In genomic region chr5:135008981-135009735, GRCh38 we compare ENCODE assay signal across 18 cellular contexts. TPM values are rescaled to one million over a fixed set of nuclear protein-coding genes. Genes with fewer than 3 reads are reported as not detected.
DNase-seq lines count a peak whose midpoint lies in the region; ATAC-seq and TF ChIP-seq lines count a peak whose summit lies in the region.
"Had no signal": no experiment of that assay in that cellular context is flagged by ENCODE, and none has a peak within 500 bp of the region (broad histone marks: within the 10 kb centered on the region; RNA-seq: fewer than 3 reads in every experiment).

No MANE protein-coding gene starts in this region.

- no peak overlapping the region for H3K27ac Mint-ChIP-seq in H9
- no peak overlapping the region for H3K27ac Mint-ChIP-seq in Caco-2 (ENCODE audit: unreplicated experiment)
- H3K27ac Mint-ChIP-seq: CD4-positive, CD25-positive, alpha-beta regulatory T cell had no signal

- no peak overlapping the region for H3K56ac ChIP-seq in H9 (ENCODE audit: insufficient read length, low read depth, low read length)

- no peak overlapping the region for H2BK5ac ChIP-seq in H9 (ENCODE audit: insufficient read length, low read length)

- no peaks in the 10 kb centered on the region for H4K20me1 ChIP-seq in H9 (ENCODE audit: control insufficient read depth, insufficient read depth, insufficient read length)

- H3K4me1 ChIP-seq in H9 (ENCODE audit: insufficient read depth, low read length), result no peaks in the 10 kb centered on the region
- peaks cover 4% of the 10 kb centered on the region; the same call in 1 of the 2 replicates for H3K4me1 ChIP-seq in Caco-2
- H3K4me1 ChIP-seq: adrenal gland had no signal

- POLR2A ChIA-PET in Caco-2 (lab: Charles Lee), result interaction anchor here (0.6 kb wide), 1 partner anchor 130 kb away, joined by 4 read pairs; no protein-coding TSS in a partner anchor

- H2AFZ ChIP-seq in H9 (ENCODE audit: low read length), result no peak overlapping the region

- H3K79me1 ChIP-seq in H9 (ENCODE audit: insufficient read depth, low read depth, low read length, poor library complexity, severe bottlenecking), result no peaks in the 10 kb centered on the region

- no CpG with 5 or more reads among the region's 13 CpGs for WGBS in H9 (ENCODE audit: extremely low coverage, insufficient read length, low lambda C conversion rate)

- H3K9me3 Mint-ChIP-seq in H9 (no peaks in the 10 kb centered on the region), Caco-2 (ENCODE audit: unreplicated experiment) (peaks cover 4% of the 10 kb centered on the region)

- H3K4me1 Mint-ChIP-seq in H9 (0 out of 4 replicates have a peak, but pooled peaks cover 0 to 2% of the 10 kb centered on the region in 2 experiments), Caco-2 (ENCODE audit: low read depth, unreplicated experiment) (peaks cover 14% of the 10 kb centered on the region)
- H3K4me1 Mint-ChIP-seq: CD4-positive, CD25-positive, alpha-beta regulatory T cell had no signal

- no peaks in the 10 kb centered on the region for H3K9me3 ChIP-seq in H9 (ENCODE audit: control insufficient read depth, low read depth, low read length)
- H3K9me3 ChIP-seq in Caco-2, result no peaks in the 10 kb centered on the region
- H3K9me3 ChIP-seq: adrenal gland had no signal

- H3K27me3 Mint-ChIP-seq in H9 (ENCODE audit: low read depth), result peaks cover 21% of the 10 kb centered on the region
- H3K27me3 Mint-ChIP-seq in Caco-2 (ENCODE audit: insufficient read depth, unreplicated experiment), result no peaks in the 10 kb centered on the region
- H3K27me3 Mint-ChIP-seq: CD4-positive, CD25-positive, alpha-beta regulatory T cell had no signal

- H4K5ac ChIP-seq in H9 (ENCODE audit: insufficient read length, low read depth, low read length), result no peak overlapping the region

- no peak overlapping the region for H2AK5ac ChIP-seq in H9 (ENCODE audit: insufficient read length, low read length)

- H3K23me2 ChIP-seq in H9 (ENCODE audit: insufficient read length, low read depth, low read length, poor library complexity, severe bottlenecking), result no peaks in the 10 kb centered on the region

- no peak overlapping the region for H3K9ac ChIP-seq in H9 (ENCODE audit: extremely low read depth, insufficient read length, low read length)

- H3K4me3 ChIP-seq in Caco-2 (ENCODE audit: low read depth, low read length), result no peak overlapping the region
- H3K4me3 ChIP-seq: adrenal gland, cardiac muscle cell had no signal

- TF ChIP-seq CTCF in H9 (conservative IDR thresholded peaks at IDR 0.05) (no peak), Caco-2 (IDR thresholded peaks at IDR 0.05; ENCODE audit: insufficient read depth in 1 of 2, low read depth in 1 of 2, low read length in 1 of 2, severe bottlenecking in 1 of 2, unreplicated experiment in 1 of 2) (peak in 1 of 2 experiments; percentile 6)

- H3K4ac ChIP-seq in H9 (ENCODE audit: low read depth, low read length), result no peak overlapping the region

- no peak overlapping the region for H2BK20ac ChIP-seq in H9 (ENCODE audit: low read depth, low read length, poor library complexity, severe bottlenecking)

- no peak overlapping the region for H4K8ac ChIP-seq in H9 (replicated peaks; ENCODE audit: insufficient read length, low read depth, low read length)

- H3K4me3 Mint-ChIP-seq in H9 (no peak overlapping the region), Caco-2 (ENCODE audit: unreplicated experiment) (no peak overlapping the region)
- H3K4me3 Mint-ChIP-seq: CD4-positive, CD25-positive, alpha-beta regulatory T cell had no signal

- no peak overlapping the region for H3T11ph ChIP-seq in H9 (ENCODE audit: low read length)

- H3K27me3 ChIP-seq in H9 (ENCODE audit: insufficient read depth, low read length) (no peaks in the 10 kb centered on the region), Caco-2 (replicated peaks; ENCODE audit: control insufficient read depth, insufficient read depth, low read length) (no peaks in the 10 kb centered on the region)
- H3K27me3 ChIP-seq: adrenal gland had no signal

- H3K36me3 Mint-ChIP-seq in H9 (ENCODE audit: insufficient read depth in 1 of 3, low read depth in 3 of 3), result no peaks in the 10 kb centered on the region; a peak in 1 of 7 replicates
- H3K36me3 Mint-ChIP-seq in Caco-2 (ENCODE audit: insufficient read depth, unreplicated experiment), result peaks cover 12% of the 10 kb centered on the region

- BruUV-seq in Caco-2 (replicated peaks; lab: Mats Ljungman, UMichigan), result no TSS peak

- ATAC-seq in GM21717 (IDR thresholded peaks at IDR 0.05; ENCODE audit: unreplicated experiment), result no peak
- ATAC-seq: esophagus mucosa had no signal

- intact Hi-C loops in Caco-2 (cut with micrococcal nuclease; ENCODE audit: unreplicated experiment), result no loop called here

- no peak overlapping the region; the same call in 1 of the 2 replicates for H3K14ac ChIP-seq in H9 (ENCODE audit: insufficient read depth, low read length)

- no peaks in the 10 kb centered on the region for H3K79me2 ChIP-seq in H9 (ENCODE audit: insufficient read depth, low read length)

- H3K36me3 ChIP-seq in Caco-2 (ENCODE audit: control insufficient read depth, insufficient read depth, low read length), result no peaks in the 10 kb centered on the region; the same call in 1 of the 2 replicates
- H3K36me3 ChIP-seq: adrenal gland, cardiac muscle cell had no signal

- H2BK15ac ChIP-seq in H9 (ENCODE audit: low read depth, low read length), result no peak overlapping the region

- no peak overlapping the region for H3K23ac ChIP-seq in H9 (ENCODE audit: insufficient read length, low read depth, low read length)

- no peak overlapping the region for H2BK120ac ChIP-seq in H9 (ENCODE audit: low read depth, low read length, poor library complexity, severe bottlenecking)

- no peak overlapping the region for H4K91ac ChIP-seq in H9 (ENCODE audit: insufficient read length, low read depth, low read length)

- H3K4me2 ChIP-seq in H9 (ENCODE audit: insufficient read depth, insufficient read length, low read length), result no peak overlapping the region

- no peak overlapping the region for H2BK12ac ChIP-seq in H9 (ENCODE audit: insufficient read length, low read depth, low read length)

- DNase-seq in COLO668 (lab: John Stamatoyannopoulos, UW; ENCODE audit: unreplicated experiment) (peak; percentile 81), H9 (peak; percentile 27), NCI-H748 treated with DMSO at 0.1 percent for 48 hours (lab: John Stamatoyannopoulos, UW) (peak; percentile 8), iPS-NIHi11 (ENCODE audit: low spot score) (peak; percentile 14), Caco-2 (no peak), DMS153 (lab: John Stamatoyannopoulos, UW) (no peak)
- DNase-seq in stimulated activated CD4-positive, alpha-beta T cell treated with anti-CD3 and anti-CD28 coated beads, Interleukin-2, amount 100 ng/mL, for 48 hours, result no peak
- DNase-seq: activated gamma-delta T cell; adrenal gland; CD4-positive, CD25-positive, alpha-beta regulatory T cell; KBM-7; stimulated activated CD4-positive, alpha-beta T cell treated with anti-CD3 and anti-CD28 coated beads, Interleukin-12 subunit alpha, Interleukin-12 subunit beta, amount 100 ng/mL, for 4 hours; T-helper 1 cell had no signal

- no peak overlapping the region for H3K27ac ChIP-seq in H9 (ENCODE audit: insufficient read length, low read depth, low read length)
- H3K27ac ChIP-seq: adrenal gland, cardiac muscle cell had no signal

- CTCF ChIA-PET in Caco-2 (lab: Charles Lee), result no interaction called here

- no peak overlapping the region for H3K18ac ChIP-seq in H9 (ENCODE audit: insufficient read length, low read depth, low read length)

RNA-seq across cellular contexts. Expression of gene PITX1, which starts 24.9 kb away (rescaled TPM):
- total RNA-seq in H9 (2021), result not detected in 2 replicates
- 114 and 117 TPM in 2 replicates for total RNA-seq in Caco-2 (2022)
- total RNA-seq: cardiac muscle cell; CD4-positive, CD25-positive, alpha-beta regulatory T cell; mononuclear cell had no signal

RNA-seq across cellular contexts. Expression of gene CATSPER3, which starts 41.5 kb away (rescaled TPM):
- 0.31 and 0.50 TPM in 2 replicates for total RNA-seq in H9 (2021)
- total RNA-seq in Caco-2 (2022), result 0.46 and 0.61 TPM in 2 replicates
- total RNA-seq: cardiac muscle cell, temporal lobe had no signal

Comparison
In these comparisons a context has a peak if more than half of its experiments do, and no peak if none do; other contexts are left out.
1. DNase-seq: peak in COLO668 (single experiment), H9 (single experiment), NCI-H748 treated with DMSO at 0.1 percent for 48 hours (single experiment) and iPS-NIHi11 (single experiment); none in stimulated activated CD4-positive, alpha-beta T cell treated with anti-CD3 and anti-CD28 coated beads, Interleukin-2, amount 100 ng/mL, for 48 hours (0 of 2), Caco-2 (0 of 2) and DMS153 (single experiment).
2. RNA of gene PITX1, which starts 24.9 kb away (total RNA-seq): 114 to 117 TPM in Caco-2; not detected in H9; every median in the first group is over 10 times any median in the second.